In genomic region chr5:139915274-139915673, GRCh38 we compare ENCODE assay signal across 20 cellular contexts.
A peak's percentile ranks its signal among the peaks of the same experiment; 100 is the strongest.
DNase-seq lines count a peak whose midpoint lies in the region; TF ChIP-seq lines count a peak whose summit lies in the region.
"Had no signal": no experiment of that assay in that cellular context is flagged by ENCODE, and none has a peak within 500 bp of the region (broad histone marks: within the 10 kb centered on the region; RNA-seq: fewer than 3 reads in every experiment).

No MANE protein-coding gene starts in this region.

- 58 to 65% methylated on average over 3 of the region's 3 CpGs for WGBS in sigmoid colon, 2 donors

- no peaks in the 10 kb centered on the region for H3K27me3 ChIP-seq in WERI-Rb-1 (ENCODE audit: insufficient read depth, low read depth, severe bottlenecking)
- no peaks in the 10 kb centered on the region for H3K27me3 ChIP-seq in sigmoid colon
- H3K27me3 ChIP-seq in MM.1S (replicated peaks; ENCODE audit: insufficient read depth, low read length), result no peaks in the 10 kb centered on the region
- H3K27me3 ChIP-seq: BLaER1 had no signal

- H3K9me2 ChIP-seq in MM.1S (replicated peaks; ENCODE audit: insufficient read depth, low read length), result no peaks in the 10 kb centered on the region

- no peak for TF ChIP-seq EP300 in sigmoid colon (IDR thresholded peaks at IDR 0.05)

- H3K9me3 ChIP-seq in WERI-Rb-1 (ENCODE audit: severe bottlenecking) (no peaks in the 10 kb centered on the region), sigmoid colon (no peaks in the 10 kb centered on the region), MM.1S (replicated peaks; ENCODE audit: insufficient read depth, low read length) (no peaks in the 10 kb centered on the region)
- H3K9me3 ChIP-seq: BLaER1 had no signal

- H3F3A ChIP-seq in MM.1S (ENCODE audit: insufficient read depth, low read length), result no peaks in the 10 kb centered on the region

- no peaks in the 10 kb centered on the region for H3K4me1 ChIP-seq in sigmoid colon
- no peaks in the 10 kb centered on the region for H3K4me1 ChIP-seq in MM.1S (ENCODE audit: low read length)
- H3K4me1 ChIP-seq: BLaER1, Caco-2 had no signal

- peak; percentile 37 for DNase-seq in NCI-H82 (lab: John Stamatoyannopoulos, UW)
- no peak for DNase-seq in NCI-H82 treated with DMSO at 0.1 percent for 48 hours (lab: John Stamatoyannopoulos, UW; ENCODE audit: unreplicated experiment)
- DNase-seq in WERI-Rb-1, result peak; percentile 62
- peak; percentile 25 for DNase-seq in islet precursor cell
- peak; percentile 52 for DNase-seq in sigmoid colon
- DNase-seq in activated naive CD4-positive, alpha-beta T cell (lab: John Stamatoyannopoulos, UW), result no peak
- no peak for DNase-seq in MM.1S
- DNase-seq in occipital lobe (lab: John Stamatoyannopoulos, UW), result no peak
- DNase-seq: Caco-2; CD4-positive, CD25-positive, alpha-beta regulatory T cell; DMS 273 treated with DMSO at 0.1 percent for 48 hours; DMS79; EL; GDM1; GOT3; HCEC 1CT had no signal

- no peak overlapping the region for H3K4me3 ChIP-seq in WERI-Rb-1 (ENCODE audit: low read depth, low read length)
- no peak overlapping the region for H3K4me3 ChIP-seq in sigmoid colon
- H3K4me3 ChIP-seq in MM.1S (ENCODE audit: low read length), result no peak overlapping the region
- H3K4me3 ChIP-seq: BLaER1, GM12878 had no signal

- no peak overlapping the region for H3K9ac ChIP-seq in MM.1S (ENCODE audit: low read length)
- H3K9ac ChIP-seq: BLaER1 had no signal

- H3K36me3 ChIP-seq in WERI-Rb-1, result no peaks in the 10 kb centered on the region
- no peaks in the 10 kb centered on the region for H3K36me3 ChIP-seq in sigmoid colon
- no peaks in the 10 kb centered on the region for H3K36me3 ChIP-seq in MM.1S (replicated peaks; ENCODE audit: insufficient read depth, low read length)
- H3K36me3 ChIP-seq: BLaER1 had no signal

- no peak overlapping the region for H3K27ac ChIP-seq in WERI-Rb-1
- no peak overlapping the region for H3K27ac ChIP-seq in sigmoid colon
- H3K27ac ChIP-seq in MM.1S (ENCODE audit: low read length), result no peak overlapping the region
- H3K27ac ChIP-seq: 22Rv1, BLaER1, C4-2B had no signal

- no peaks in the 10 kb centered on the region for H3K79me2 ChIP-seq in MM.1S (ENCODE audit: low read length)

- no peak overlapping the region for H3K4me2 ChIP-seq in MM.1S (ENCODE audit: low read depth, low read length)
- H3K4me2 ChIP-seq: BLaER1 had no signal

- H4K20me1 ChIP-seq in MM.1S (ENCODE audit: insufficient read depth, low read length), result no peaks in the 10 kb centered on the region
- H4K20me1 ChIP-seq: BLaER1 had no signal

- TF ChIP-seq POLR2A in sigmoid colon (IDR thresholded peaks at IDR 0.05), result no peak

- TF ChIP-seq CTCF in WERI-Rb-1 (IDR thresholded peaks at IDR 0.05; ENCODE audit: low read depth, low read length) (no peak), sigmoid colon (IDR thresholded peaks at IDR 0.05) (no peak), MM.1S (IDR thresholded peaks at IDR 0.05; ENCODE audit: low read length) (no peak)

- no peak overlapping the region for H2AFZ ChIP-seq in MM.1S (ENCODE audit: low read length)

- intact Hi-C loops in sigmoid colon (cut with DNase I), result no loop called here

Comparison
In these comparisons a context has a peak if more than half of its experiments do, and no peak if none do; other contexts are left out.
1. DNase-seq: peak in NCI-H82 (single experiment), WERI-Rb-1 (single experiment), islet precursor cell (single experiment) and sigmoid colon (single experiment); none in NCI-H82 treated with DMSO at 0.1 percent for 48 hours (single experiment), activated naive CD4-positive, alpha-beta T cell (0 of 4), MM.1S (single experiment) and occipital lobe (single experiment).